28 cellular contexts compared by ENCODE assay signal in genomic region chr13:20145521-20145920, GRCh38. TPM values are rescaled to one million over a fixed set of nuclear protein-coding genes. Genes with fewer than 3 reads are reported as not detected.
"Had no signal": no experiment of that assay in that cellular context is flagged by ENCODE, and none has a peak within 500 bp of the region (broad histone marks: within the 10 kb centered on the region; RNA-seq: fewer than 3 reads in every experiment).

No MANE protein-coding gene starts in this region.

- H3K9me3 ChIP-seq: adrenal gland, ascending aorta, breast epithelium, colonic mucosa had no signal

- H3K36me3 Mint-ChIP-seq: brain had no signal

- H3K27ac Mint-ChIP-seq: activated CD4-positive, alpha-beta T cell treated with anti-CD3 and anti-CD28 coated beads for 36 hours; activated CD4-positive, alpha-beta T cell treated with anti-CD3 and anti-CD28 coated beads, Interleukin-2, amount 10 ng/mL, durations not matched to agents 24 days and 14 days; activated CD8-positive, alpha-beta T cell treated with anti-CD3 and anti-CD28 coated beads for 36 hours; activated naive CD4-positive, alpha-beta T cell treated with anti-CD3 and anti-CD28 coated beads for 36 hours; activated naive CD4-positive, alpha-beta T cell treated with anti-CD3 and anti-CD28 coated beads, Interleukin-2, amount 50 U/mL, for 24 hours; activated naive CD8-positive, alpha-beta T cell treated with anti-CD3 and anti-CD28 coated beads for 36 hours; activated naive CD8-positive, alpha-beta T cell treated with anti-CD3 and anti-CD28 coated beads, Interleukin-2, amount 50 U/mL, for 24 hours; activated T-helper 1 cell treated with anti-CD3 and anti-CD28 coated beads, Interleukin-12 subunit alpha, Interleukin-12 subunit beta, Interleukin-2, Interleukin-4 antibody, amounts not matched to agents 30 ng/mL and 10 ng/mL and 1 ng/mL, durations not matched to agents 14 hours and 24 hours and 36 hours; activated T-helper 2 cell treated with anti-CD3 and anti-CD28 coated beads, Interferon-gamma antibody, Interleukin-2, Interleukin-4, amounts not matched to agents 10 μg/mL and 5 μg/mL and 100 μg/mL, durations not matched to agents 14 hours and 24 hours and 36 hours; brain had no signal

- H3K4me1 ChIP-seq: adrenal gland, ascending aorta, breast epithelium, colonic mucosa had no signal

- ATAC-seq: activated CD4-positive, alpha-beta T cell treated with anti-CD3 and anti-CD28 coated beads for 36 hours; activated CD8-positive, alpha-beta T cell treated with anti-CD3 and anti-CD28 coated beads for 36 hours; activated naive CD8-positive, alpha-beta T cell treated with anti-CD3 and anti-CD28 coated beads, Interleukin-2, amount 50 U/mL, for 24 hours; esophagus mucosa had no signal

- H3K27ac ChIP-seq: adrenal gland, ascending aorta, breast epithelium, cardiac muscle cell, colonic mucosa had no signal

- H3K27me3 ChIP-seq: ascending aorta, cardiac muscle cell had no signal

- DNase-seq: activated CD4-positive, alpha-beta T cell treated with anti-CD3 and anti-CD28 coated beads for 36 hours; activated CD4-positive, alpha-beta T cell treated with anti-CD3 and anti-CD28 coated beads, Interleukin-2, amount 10 ng/mL, durations not matched to agents 24 days and 14 days; activated CD4-positive, CD25-positive, alpha-beta regulatory T cell; activated CD4-positive, CD25-positive, alpha-beta regulatory T cell treated with anti-CD3 and anti-CD28 coated beads, Interleukin-2, amount 50 U/mL, for 72 hours; activated CD8-positive, alpha-beta T cell treated with anti-CD3 and anti-CD28 coated beads for 36 hours; activated effector memory CD4-positive, alpha-beta T cell treated with anti-CD3 and anti-CD28 coated beads, Interleukin-2, amount 50 U/mL, for 16 hours; activated naive CD4-positive, alpha-beta T cell treated with anti-CD3 and anti-CD28 coated beads for 36 hours; activated naive CD8-positive, alpha-beta T cell treated with anti-CD3 and anti-CD28 coated beads for 36 hours; activated naive CD8-positive, alpha-beta T cell treated with anti-CD3 and anti-CD28 coated beads, Interleukin-2, amount 50 U/mL, for 24 hours; activated T-cell treated with anti-CD3 and anti-CD28 coated beads, Interleukin-2, amount 50 U/mL, for 1 hour; activated T-cell treated with anti-CD3 and anti-CD28 coated beads, Interleukin-2, amount 50 U/mL, for 48 hours; adrenal gland; central memory CD4-positive, alpha-beta T cell; cerebellar nuclear complex; colonic mucosa; effector CD8-positive, alpha-beta T cell; foreskin fibroblast; T-helper 2 cell had no signal

- H3K4me1 Mint-ChIP-seq: activated CD4-positive, alpha-beta T cell treated with anti-CD3 and anti-CD28 coated beads for 36 hours; activated CD4-positive, alpha-beta T cell treated with anti-CD3 and anti-CD28 coated beads, Interleukin-2, amount 10 ng/mL, durations not matched to agents 24 days and 14 days had no signal

- H3K4me3 ChIP-seq: adrenal gland, ascending aorta, breast epithelium, cardiac muscle cell, colonic mucosa had no signal

- H3K4me3 Mint-ChIP-seq: activated CD4-positive, alpha-beta T cell treated with anti-CD3 and anti-CD28 coated beads for 36 hours; activated CD4-positive, alpha-beta T cell treated with anti-CD3 and anti-CD28 coated beads, Interleukin-2, amount 10 ng/mL, durations not matched to agents 24 days and 14 days; activated CD8-positive, alpha-beta T cell treated with anti-CD3 and anti-CD28 coated beads for 36 hours; activated naive CD4-positive, alpha-beta T cell treated with anti-CD3 and anti-CD28 coated beads for 36 hours; activated naive CD4-positive, alpha-beta T cell treated with anti-CD3 and anti-CD28 coated beads, Interleukin-2, amount 50 U/mL, for 24 hours; activated naive CD8-positive, alpha-beta T cell treated with anti-CD3 and anti-CD28 coated beads for 36 hours; activated naive CD8-positive, alpha-beta T cell treated with anti-CD3 and anti-CD28 coated beads, Interleukin-2, amount 50 U/mL, for 24 hours; activated T-helper 1 cell treated with anti-CD3 and anti-CD28 coated beads, Interleukin-12 subunit alpha, Interleukin-12 subunit beta, Interleukin-2, Interleukin-4 antibody, amounts not matched to agents 30 ng/mL and 10 ng/mL and 1 ng/mL, durations not matched to agents 14 hours and 24 hours and 36 hours; brain had no signal

- H3K9me3 Mint-ChIP-seq: activated CD4-positive, alpha-beta T cell treated with anti-CD3 and anti-CD28 coated beads, Interleukin-2, amount 10 ng/mL, durations not matched to agents 24 days and 14 days; activated CD8-positive, alpha-beta T cell treated with anti-CD3 and anti-CD28 coated beads for 36 hours; activated naive CD4-positive, alpha-beta T cell treated with anti-CD3 and anti-CD28 coated beads for 36 hours; activated naive CD4-positive, alpha-beta T cell treated with anti-CD3 and anti-CD28 coated beads, Interleukin-2, amount 50 U/mL, for 24 hours; activated naive CD8-positive, alpha-beta T cell treated with anti-CD3 and anti-CD28 coated beads for 36 hours; activated naive CD8-positive, alpha-beta T cell treated with anti-CD3 and anti-CD28 coated beads, Interleukin-2, amount 50 U/mL, for 24 hours; activated T-helper 1 cell treated with anti-CD3 and anti-CD28 coated beads, Interleukin-12 subunit alpha, Interleukin-12 subunit beta, Interleukin-2, Interleukin-4 antibody, amounts not matched to agents 30 ng/mL and 10 ng/mL and 1 ng/mL, durations not matched to agents 14 hours and 24 hours and 36 hours; activated T-helper 2 cell treated with anti-CD3 and anti-CD28 coated beads, Interferon-gamma antibody, Interleukin-2, Interleukin-4, amounts not matched to agents 10 μg/mL and 5 μg/mL and 100 μg/mL, durations not matched to agents 14 hours and 24 hours and 36 hours; brain had no signal

- H3K36me3 ChIP-seq: adrenal gland, ascending aorta, breast epithelium, colonic mucosa had no signal

RNA-seq across cellular contexts. Expression of gene GJA3, which starts 15.3 kb away (rescaled TPM):
- total RNA-seq: activated CD4-positive, alpha-beta T cell treated with anti-CD3 and anti-CD28 coated beads, Interleukin-2, amount 10 ng/mL, durations not matched to agents 24 days and 14 days; activated T-helper 1 cell treated with anti-CD3 and anti-CD28 coated beads, Interleukin-12 subunit alpha, Interleukin-12 subunit beta, Interleukin-2, Interleukin-4 antibody, amounts not matched to agents 30 ng/mL and 10 ng/mL and 1 ng/mL, durations not matched to agents 14 hours and 24 hours and 36 hours; adrenal gland; ascending aorta; frontal cortex had no signal

RNA-seq across cellular contexts. Expression of gene GJB2, which starts 47.2 kb away (rescaled TPM):
- total RNA-seq: dermis microvascular lymphatic vessel endothelial cell had no signal
